Comparison of ENCODE assay signal across 27 cellular contexts in the genomic region with DNA sequence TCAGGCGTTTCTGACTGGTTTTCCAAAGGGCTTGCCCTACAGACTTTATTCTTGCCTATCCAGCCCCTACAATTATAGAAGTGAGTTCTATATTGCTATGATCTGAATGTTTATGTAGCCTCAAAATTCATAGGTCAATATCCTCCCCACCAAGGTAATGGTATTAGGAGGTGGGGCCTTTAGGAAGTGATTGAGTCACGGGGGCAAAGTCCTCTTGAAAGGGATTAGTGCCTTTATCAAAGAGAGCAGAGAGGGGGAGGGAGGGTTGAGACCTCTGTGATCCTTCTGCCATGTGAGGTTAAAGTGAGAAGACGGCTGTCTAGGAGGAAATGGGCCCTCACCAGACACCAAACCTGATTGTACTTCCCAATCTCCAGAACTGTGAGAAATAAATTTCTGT. TPM values are rescaled to one million over a fixed set of nuclear protein-coding genes. Genes with fewer than 3 reads are reported as not detected.
DNase-seq lines count a peak whose midpoint lies in the region; ATAC-seq and TF ChIP-seq lines count a peak whose summit lies in the region.
"Had no signal": no experiment of that assay in that cellular context is flagged by ENCODE, and none has a peak within 500 bp of the region (broad histone marks: within the 10 kb centered on the region; RNA-seq: fewer than 3 reads in every experiment).

No MANE protein-coding gene starts in this region.

- peaks cover 13% of the 10 kb centered on the region for H3K4me1 Mint-ChIP-seq in Caco-2 (ENCODE audit: low read depth, unreplicated experiment)

- peaks cover 19% of the 10 kb centered on the region for H3K4me1 ChIP-seq in Caco-2
- H3K4me1 ChIP-seq in esophagus muscularis mucosa, result no peaks in the 10 kb centered on the region
- H3K4me1 ChIP-seq: BLaER1 treated with 17β-estradiol and CSF1 and Interleukin-3, amounts not matched to agents 10 nM and 100 nM; SJCRH30 had no signal

- H3K4me3 ChIP-seq in Caco-2 (ENCODE audit: low read depth, low read length) (no peak overlapping the region), WERI-Rb-1 (ENCODE audit: low read depth, low read length) (no peak overlapping the region), esophagus muscularis mucosa (no peak overlapping the region)
- H3K4me3 ChIP-seq: BLaER1 treated with 17β-estradiol and CSF1 and Interleukin-3, amounts not matched to agents 10 nM and 100 nM; PC-9; SJCRH30 had no signal

- DNase-seq in Caco-2 (peak; percentile 70 to 79), LoVo (ENCODE audit: low spot score) (peak; percentile 50), WERI-Rb-1 (peak; percentile 71), mucosa of gallbladder (ENCODE audit: low spot score) (peak; percentile 26), NCI-H146 treated with DMSO at 0.1 percent for 48 hours (lab: John Stamatoyannopoulos, UW; ENCODE audit: unreplicated experiment) (no peak), esophagus muscularis mucosa (ENCODE audit: extremely low spot score) (no peak)
- DNase-seq: AML-193; CD4-positive, alpha-beta T cell; DMS53; HCEC 1CT; KBM-7; MM.1S; NCI-H1694; NCI-H2029 treated with DMSO at 0.1 percent for 48 hours; NCI-H510A; NCI-H774; PC-9; SJCRH30 had no signal

- H3K27me3 ChIP-seq in Caco-2 (replicated peaks; ENCODE audit: control insufficient read depth, insufficient read depth, low read length), result no peaks in the 10 kb centered on the region
- H3K27me3 ChIP-seq in WERI-Rb-1 (ENCODE audit: insufficient read depth, low read depth, severe bottlenecking), result no peaks in the 10 kb centered on the region
- no peaks in the 10 kb centered on the region for H3K27me3 ChIP-seq in esophagus muscularis mucosa
- H3K27me3 ChIP-seq: BLaER1 treated with 17β-estradiol and CSF1 and Interleukin-3, amounts not matched to agents 10 nM and 100 nM; SJCRH30 had no signal

- no TSS peak for BruUV-seq in Caco-2 (replicated peaks; lab: Mats Ljungman, UMichigan)

- TF ChIP-seq CTCF in Caco-2 (IDR thresholded peaks at IDR 0.05; ENCODE audit: insufficient read depth in 1 of 2, low read depth in 1 of 2, low read length in 1 of 2, severe bottlenecking in 1 of 2, unreplicated experiment in 1 of 2) (no peak), WERI-Rb-1 (IDR thresholded peaks at IDR 0.05; ENCODE audit: low read depth, low read length) (no peak), esophagus muscularis mucosa (IDR thresholded peaks at IDR 0.05) (no peak)

- H3K9me3 ChIP-seq in Caco-2 (no peaks in the 10 kb centered on the region), WERI-Rb-1 (ENCODE audit: severe bottlenecking) (peaks cover 5% of the 10 kb centered on the region), esophagus muscularis mucosa (no peaks in the 10 kb centered on the region)
- H3K9me3 ChIP-seq: SJCRH30 had no signal

- H3K27me3 Mint-ChIP-seq in Caco-2 (ENCODE audit: insufficient read depth, unreplicated experiment), result no peaks in the 10 kb centered on the region
- H3K27me3 Mint-ChIP-seq: CD4-positive, alpha-beta T cell had no signal

- H3K4me3 Mint-ChIP-seq in Caco-2 (ENCODE audit: unreplicated experiment), result no peak overlapping the region
- H3K4me3 Mint-ChIP-seq: CD4-positive, alpha-beta T cell had no signal

- no peaks in the 10 kb centered on the region for H3K36me3 Mint-ChIP-seq in Caco-2 (ENCODE audit: insufficient read depth, unreplicated experiment)

- TF ChIP-seq POLR2A in GM18505 (IDR thresholded peaks at IDR 0.05; ENCODE audit: borderline replicate concordance, extremely low read depth, insufficient read depth, insufficient read length), result no peak
- no peak for TF ChIP-seq POLR2A in esophagus muscularis mucosa (IDR thresholded peaks at IDR 0.05; ENCODE audit: low read depth)

- H3K27ac Mint-ChIP-seq in Caco-2 (ENCODE audit: unreplicated experiment), result no peak overlapping the region
- H3K27ac Mint-ChIP-seq: CD4-positive, alpha-beta T cell had no signal

- H3K9me3 Mint-ChIP-seq in Caco-2 (ENCODE audit: unreplicated experiment), result no peaks in the 10 kb centered on the region
- H3K9me3 Mint-ChIP-seq: CD4-positive, alpha-beta T cell had no signal

- no peak for ATAC-seq in GM18505 (IDR thresholded peaks at IDR 0.05; ENCODE audit: unreplicated experiment)
- ATAC-seq: Right ventricle myocardium inferior, SK-N-SH treated with all-trans-retinoic acid at 6 μM for 48 hours had no signal

- no peaks in the 10 kb centered on the region for H3K36me3 ChIP-seq in Caco-2 (ENCODE audit: control insufficient read depth, insufficient read depth, low read length)
- no peaks in the 10 kb centered on the region for H3K36me3 ChIP-seq in WERI-Rb-1
- H3K36me3 ChIP-seq in esophagus muscularis mucosa, result no peaks in the 10 kb centered on the region
- H3K36me3 ChIP-seq: BLaER1 treated with 17β-estradiol and CSF1 and Interleukin-3, amounts not matched to agents 10 nM and 100 nM; SJCRH30 had no signal

- intact Hi-C loops in Caco-2 (cut with micrococcal nuclease; ENCODE audit: unreplicated experiment), result loop anchor here (1.0 kb wide), 1 partner anchor 27 kb away; no protein-coding TSS in a partner anchor
- intact Hi-C loops in esophagus muscularis mucosa (cut with DNase I), result no loop called here

- no peak for TF ChIP-seq EP300 in esophagus muscularis mucosa (IDR thresholded peaks at IDR 0.05)

- 59% methylated on average over 3 of the region's 3 CpGs for WGBS in esophagus muscularis mucosa

- peak overlapping the region; percentile 11 for H3K27ac ChIP-seq in WERI-Rb-1
- H3K27ac ChIP-seq in esophagus muscularis mucosa (replicated peaks in 1 of 4), result no peak overlapping the region
- H3K27ac ChIP-seq: BLaER1 treated with 17β-estradiol and CSF1 and Interleukin-3, amounts not matched to agents 10 nM and 100 nM; HL-60; PC-9; SJCRH30 had no signal

- POLR2A ChIA-PET in Caco-2 (lab: Charles Lee), result no interaction called here

- CTCF ChIA-PET in Caco-2 (lab: Charles Lee), result no interaction called here

RNA-seq across cellular contexts. Expression of gene CPHXL, which starts 0.9 kb away (rescaled TPM):
- not detected in 2 replicates for total RNA-seq in Caco-2 (2022)
- not detected for total RNA-seq in mucosa of gallbladder
- not detected for total RNA-seq in esophagus muscularis mucosa
- total RNA-seq: CD4-positive, alpha-beta T cell; Daoy; G401; H1; PC-9; Right ventricle myocardium inferior; RPMI7951; SJCRH30 had no signal

RNA-seq across cellular contexts. Expression of gene DUXB, which starts 26.0 kb away (rescaled TPM):
- total RNA-seq in Caco-2 (2022) (not detected in 2 replicates), mucosa of gallbladder (not detected), esophagus muscularis mucosa (not detected)
- total RNA-seq: CD4-positive, alpha-beta T cell; Daoy; G401; H1; PC-9; Right ventricle myocardium inferior; RPMI7951; SJCRH30 had no signal

RNA-seq across cellular contexts. Expression of gene CPHXL2, which starts 50.4 kb away (rescaled TPM):
- total RNA-seq in Caco-2 (2022) (not detected in 2 replicates), mucosa of gallbladder (not detected), esophagus muscularis mucosa (not detected)
- total RNA-seq: CD4-positive, alpha-beta T cell; Daoy; G401; H1; PC-9; Right ventricle myocardium inferior; RPMI7951; SJCRH30 had no signal

Comparison
In these comparisons a context has a peak if more than half of its experiments do, and no peak if none do; other contexts are left out.
1. DNase-seq: peak in Caco-2 (2 of 2), LoVo (single experiment), WERI-Rb-1 (single experiment) and mucosa of gallbladder (single experiment); none in NCI-H146 treated with DMSO at 0.1 percent for 48 hours (single experiment) and esophagus muscularis mucosa (single experiment).